1 cellular context compared by ENCODE assay signal in genomic region chr5:142357469-142358090, GRCh38.
TF ChIP-seq lines count a peak whose summit lies in the region.

No MANE protein-coding gene starts in this region.

TF ChIP-seq in HepG2, 621 proteins besides CTCF, POLR2A, EP300 and RAD21 (continued from another document and continues in another):
- TF ChIP-seq MLXIP (CRISPR knock-in tag; IDR thresholded peaks at IDR 0.05; ENCODE audit: borderline replicate concordance): no peak
- no peak for TF ChIP-seq ZNF362 (CRISPR knock-in tag; IDR thresholded peaks at IDR 0.05; ENCODE audit: borderline replicate concordance)
- TF ChIP-seq ZNF224 (CRISPR knock-in tag; IDR thresholded peaks at IDR 0.05): no peak
- no peak for TF ChIP-seq ZNF530 (CRISPR knock-in tag; IDR thresholded peaks at IDR 0.05; ENCODE audit: low read depth)
- TF ChIP-seq FOXO4 (CRISPR knock-in tag; conservative IDR thresholded peaks at IDR 0.05): no peak
- TF ChIP-seq ZFP36L2 (CRISPR knock-in tag; IDR thresholded peaks at IDR 0.05): no peak
- TF ChIP-seq MTERF4 (CRISPR knock-in tag; IDR thresholded peaks at IDR 0.05): peak; percentile 70; the same call in 1 of the 2 replicates
- TF ChIP-seq CEBPG (CRISPR knock-in tag; IDR thresholded peaks at IDR 0.05): no peak
- TF ChIP-seq AKNA (CRISPR knock-in tag; IDR thresholded peaks at IDR 0.05; ENCODE audit: borderline replicate concordance): no peak
- no peak for TF ChIP-seq ZNF800 (CRISPR knock-in tag; IDR thresholded peaks at IDR 0.05)
- no peak for TF ChIP-seq FOXA3 (CRISPR knock-in tag; IDR thresholded peaks at IDR 0.05)
- no peak for TF ChIP-seq UBTF (CRISPR knock-in tag; IDR thresholded peaks at IDR 0.05)
- no peak for TF ChIP-seq ZNF775 (CRISPR knock-in tag; IDR thresholded peaks at IDR 0.05; ENCODE audit: borderline replicate concordance)
- no peak for TF ChIP-seq ADNP (CRISPR knock-in tag; IDR thresholded peaks at IDR 0.05)
- TF ChIP-seq ZBTB7B (CRISPR knock-in tag; IDR thresholded peaks at IDR 0.05): no peak
- 0 out of 2 replicates have a peak, but pooled peaks have one; percentile 46 for TF ChIP-seq ZNF446 (CRISPR knock-in tag; IDR thresholded peaks at IDR 0.05)
- no peak for TF ChIP-seq ZBTB8A (CRISPR knock-in tag; IDR thresholded peaks at IDR 0.05; ENCODE audit: borderline replicate concordance, low read depth)
- TF ChIP-seq E2F2 (CRISPR knock-in tag; IDR thresholded peaks at IDR 0.05; ENCODE audit: borderline replicate concordance): no peak
- no peak for TF ChIP-seq SALL1 (CRISPR knock-in tag; IDR thresholded peaks at IDR 0.05)
- TF ChIP-seq ZNF850 (CRISPR knock-in tag; conservative IDR thresholded peaks at IDR 0.05): no peak
- TF ChIP-seq ZFP82 (CRISPR knock-in tag; IDR thresholded peaks at IDR 0.05; ENCODE audit: borderline replicate concordance): no peak
- TF ChIP-seq ZNF30 (CRISPR knock-in tag; IDR thresholded peaks at IDR 0.05): no peak
- TF ChIP-seq ZKSCAN5 (CRISPR knock-in tag; IDR thresholded peaks at IDR 0.05): no peak
- TF ChIP-seq HHEX (CRISPR knock-in tag; IDR thresholded peaks at IDR 0.05): no peak
- no peak for TF ChIP-seq ZNF710 (CRISPR knock-in tag; IDR thresholded peaks at IDR 0.05; ENCODE audit: borderline replicate concordance)
- no peak for TF ChIP-seq ZNF644 (CRISPR knock-in tag; IDR thresholded peaks at IDR 0.05; ENCODE audit: low read depth)
- TF ChIP-seq PRDM10 (CRISPR knock-in tag; IDR thresholded peaks at IDR 0.05; ENCODE audit: low read depth): 0 out of 2 replicates have a peak, but pooled peaks have one; percentile 19
- TF ChIP-seq ZKSCAN1 (IDR thresholded peaks at IDR 0.05; ENCODE audit: low read length): no peak
- no peak for TF ChIP-seq ZNF761 (CRISPR knock-in tag; conservative IDR thresholded peaks at IDR 0.05)
- TF ChIP-seq SIN3A (IDR thresholded peaks at IDR 0.05; ENCODE audit: borderline replicate concordance, low read depth, low read length): 0 out of 2 replicates have a peak, but pooled peaks have one; percentile 2
- TF ChIP-seq GPN1 (CRISPR knock-in tag; IDR thresholded peaks at IDR 0.05; ENCODE audit: borderline replicate concordance): no peak
- TF ChIP-seq HNRNPL (IDR thresholded peaks at IDR 0.05; ENCODE audit: low read depth, low read length): no peak
